ENCODE assay signal across 8 cellular contexts in genomic region chr14:54691525-54692260, GRCh38.
DNase-seq lines count a peak whose midpoint lies in the region; ATAC-seq and TF ChIP-seq lines count a peak whose summit lies in the region.

No MANE protein-coding gene starts in this region.

- H2AK5ac ChIP-seq in IMR-90 (ENCODE audit: low read depth, low read length): 0 out of 2 replicates have a peak overlapping the region, but pooled peaks have one; percentile 8

- TF ChIP-seq RAD21 in IMR-90 (IDR thresholded peaks at IDR 0.05; ENCODE audit: low read length): peak; percentile 92

- dilution Hi-C loops in IMR-90 (cut with HindIII; ENCODE audit: low sequenced_read_pairs, unreplicated experiment): no loop called here

- H3K27ac ChIP-seq in IMR-90 (ENCODE audit: insufficient read depth, low read length): no peak overlapping the region
- no peak overlapping the region for H3K27ac ChIP-seq in SJSA1

- no peak overlapping the region for H4K91ac ChIP-seq in IMR-90 (ENCODE audit: insufficient read depth, low read depth, low read length)

- no peak overlapping the region for H3K9ac ChIP-seq in IMR-90 (ENCODE audit: low read depth, low read length)

- H4K8ac ChIP-seq in IMR-90 (ENCODE audit: low read depth in 2 of 2, low read length in 2 of 2): no peak overlapping the region

- H3K36me3 ChIP-seq in GM06990 (ENCODE audit: control insufficient read depth, insufficient read depth, low read length): no peaks in the 10 kb centered on the region
- no peaks in the 10 kb centered on the region; the same call in none of the 2 replicates for H3K36me3 ChIP-seq in IMR-90 (ENCODE audit: control insufficient read depth, insufficient read depth, low read length)
- H3K36me3 ChIP-seq in SJSA1: 0 out of 2 replicates have a peak, but pooled peaks cover under 1% of the 10 kb centered on the region

- no peaks in the 10 kb centered on the region for H3K9me3 ChIP-seq in IMR-90 (ENCODE audit: control insufficient read depth, insufficient read depth, low read length)
- H3K9me3 ChIP-seq in SJSA1 (replicated peaks): no peaks in the 10 kb centered on the region

- no peak overlapping the region for H4K5ac ChIP-seq in IMR-90 (ENCODE audit: low read depth, low read length)

- no peak overlapping the region for H3K4me2 ChIP-seq in IMR-90 (ENCODE audit: low read depth, low read length)

- H3K27me3 ChIP-seq in GM06990 (replicated peaks; ENCODE audit: control insufficient read depth, insufficient read depth, low read length): no peaks in the 10 kb centered on the region
- no peaks in the 10 kb centered on the region for H3K27me3 ChIP-seq in IMR-90 (ENCODE audit: control insufficient read depth, insufficient read depth, low read length)
- no peaks in the 10 kb centered on the region for H3K27me3 ChIP-seq in SJSA1 (replicated peaks)

- BruUV-seq in IMR-90 (replicated peaks; lab: Mats Ljungman, UMichigan): no TSS peak

- CTCF ChIA-PET in IMR-90 (lab: Yijun Ruan, JAX): interaction anchor here (0.6 to 1.7 kb wide), 9 partner anchors 11 to 133 kb away, joined by 3 to 8 read pairs (median 4); no protein-coding TSS in a partner anchor

- H3K79me1 ChIP-seq in IMR-90 (ENCODE audit: low read depth in 1 of 2, low read length in 2 of 2): peaks cover 67 to 91% of the 10 kb centered on the region in 2 experiments

- H3K18ac ChIP-seq in IMR-90 (ENCODE audit: low read depth, low read length): no peak overlapping the region

- TF ChIP-seq CTCF in GM06990 (IDR thresholded peaks at IDR 0.05; ENCODE audit: insufficient read depth, low read length, poor library complexity, severe bottlenecking) (peak; percentile 90), IMR-90 (conservative IDR thresholded peaks at IDR 0.05; ENCODE audit: low read depth, low read length) (peak; percentile 88), retinal pigment epithelial cell (conservative IDR thresholded peaks at IDR 0.05; ENCODE audit: low read depth, low read length) (peak; percentile 97)

- H2BK20ac ChIP-seq in IMR-90 (ENCODE audit: low read depth, low read length): no peak overlapping the region

- H4K20me1 ChIP-seq in IMR-90 (ENCODE audit: insufficient read depth, low read length): peaks cover 66% of the 10 kb centered on the region

- H2BK15ac ChIP-seq in IMR-90 (ENCODE audit: low read depth, low read length): peak overlapping the region; percentile 17; the same call in 1 of the 3 replicates

- in situ Hi-C loops in IMR-90 (cut with MboI; ENCODE audit: low sequenced_read_pairs): no loop called here

- H3K4ac ChIP-seq in IMR-90 (ENCODE audit: low read depth, low read length): no peak overlapping the region

- intact Hi-C loops in IMR-90 (cut with micrococcal nuclease): loop anchor here (1.0 kb wide), 1 partner anchor 124 kb away; the partner anchor contains the start of gene SAMD4A

- peak; percentile 39; the same call in 1 of the 2 replicates for TF ChIP-seq POLR2A in IMR-90 (IDR thresholded peaks at IDR 0.05; ENCODE audit: low read depth, low read length)

- H3K4me1 ChIP-seq in IMR-90 (ENCODE audit: control insufficient read depth, insufficient read depth, low read length) (peaks cover 19% of the 10 kb centered on the region), SJSA1 (replicated peaks) (peaks cover 30% of the 10 kb centered on the region)

- no peak overlapping the region for H2BK120ac ChIP-seq in IMR-90 (ENCODE audit: low read depth, low read length)

- peaks cover 40% of the 10 kb centered on the region for H3K9me1 ChIP-seq in IMR-90 (ENCODE audit: insufficient read depth, low read length)

- WGBS in IMR-90 (ENCODE audit: extremely low coverage in 2 of 2, insufficient read length in 1 of 2), 2 experiments: no CpG with 5 or more reads among the region's 5 CpGs

- H3K56ac ChIP-seq in IMR-90 (ENCODE audit: extremely low read depth, insufficient read depth, low read length): no peak overlapping the region

- no peak overlapping the region for H3K14ac ChIP-seq in IMR-90 (replicated peaks; ENCODE audit: low read depth, low read length)

- POLR2A ChIA-PET in IMR-90 (lab: Charles Lee; ENCODE audit: unreplicated experiment): interaction anchor here (0.6 to 0.9 kb wide), 2 partner anchors 112 to 126 kb away, joined by 11 to 21 read pairs; no protein-coding TSS in a partner anchor

- H2AK9ac ChIP-seq in IMR-90 (replicated peaks; ENCODE audit: low read depth, low read length, poor library complexity): no peak overlapping the region

- no peak overlapping the region for H2BK5ac ChIP-seq in IMR-90 (ENCODE audit: low read depth, low read length, poor library complexity, severe bottlenecking)

- no peak overlapping the region for H2AFZ ChIP-seq in IMR-90 (replicated peaks; ENCODE audit: low read length, poor library complexity)

- no peak overlapping the region for H3K4me3 ChIP-seq in GM06990 (replicated peaks; ENCODE audit: low read depth, low read length)
- H3K4me3 ChIP-seq in IMR-90 (ENCODE audit: insufficient read depth, low read depth, low read length): no peak overlapping the region
- no peak overlapping the region for H3K4me3 ChIP-seq in SJSA1
- H3K4me3 ChIP-seq in retinal pigment epithelial cell (ENCODE audit: low read length): no peak overlapping the region

- 0 out of 2 replicates have a peak overlapping the region, but pooled peaks have one; percentile 48 for H3K23ac ChIP-seq in IMR-90 (ENCODE audit: low read depth, low read length)

- DNase-seq in GM06990 (ENCODE audit: extremely low read depth, insufficient read length) (no peak), IMR-90 (peak; percentile 69), SJSA1 (ENCODE audit: low read depth in 1 of 2, low spot score in 2 of 2) (peak; percentile 72 to 75), anterior cingulate cortex (lab: John Stamatoyannopoulos, UW) (peak in 49 of 58 donors; percentile 8 to 76 (median 47)), hepatic stellate cell (ENCODE audit: low spot score) (peak; percentile 54), retinal pigment epithelial cell (ENCODE audit: low read depth) (no peak)

- peak; percentile 81 for ATAC-seq in IMR-90 (ENCODE audit: low read depth)
- no peak for ATAC-seq in HG02623 (IDR thresholded peaks at IDR 0.05; ENCODE audit: unreplicated experiment)
- no peak for ATAC-seq in GM21390 (IDR thresholded peaks at IDR 0.05; ENCODE audit: unreplicated experiment)

TF ChIP-seq in IMR-90, 13 proteins besides CTCF, POLR2A, EP300 and RAD21:
- peak; percentile 84 for TF ChIP-seq MAFK (IDR thresholded peaks at IDR 0.05; ENCODE audit: low read depth, low read length)
- peak; percentile 45; the same call in 1 of the 2 replicates for TF ChIP-seq CEBPB (IDR thresholded peaks at IDR 0.05; ENCODE audit: low read depth, low read length)
- peak; percentile 86 for TF ChIP-seq SMC3 (IDR thresholded peaks at IDR 0.05; ENCODE audit: low read depth, low read length)
- no peak for TF ChIP-seq RCOR1 (IDR thresholded peaks at IDR 0.05; ENCODE audit: insufficient replicate concordance, low read length)
TF ChIP-seq in IMR-90: peak in this region for 3.

Comparison
In these comparisons a context has a peak if more than half of its experiments do, and no peak if none do; other contexts are left out.
1. DNase-seq: peak in IMR-90 (single experiment), SJSA1 (2 of 2), anterior cingulate cortex (49 of 58) and hepatic stellate cell (single experiment); none in GM06990 (single experiment) and retinal pigment epithelial cell (single experiment).
2. Peak in every context shown above with its lines, with median percentiles within 50 percentile points of each other: CTCF ChIP-seq.